10 cellular contexts compared by ENCODE assay signal in the genomic region with DNA sequence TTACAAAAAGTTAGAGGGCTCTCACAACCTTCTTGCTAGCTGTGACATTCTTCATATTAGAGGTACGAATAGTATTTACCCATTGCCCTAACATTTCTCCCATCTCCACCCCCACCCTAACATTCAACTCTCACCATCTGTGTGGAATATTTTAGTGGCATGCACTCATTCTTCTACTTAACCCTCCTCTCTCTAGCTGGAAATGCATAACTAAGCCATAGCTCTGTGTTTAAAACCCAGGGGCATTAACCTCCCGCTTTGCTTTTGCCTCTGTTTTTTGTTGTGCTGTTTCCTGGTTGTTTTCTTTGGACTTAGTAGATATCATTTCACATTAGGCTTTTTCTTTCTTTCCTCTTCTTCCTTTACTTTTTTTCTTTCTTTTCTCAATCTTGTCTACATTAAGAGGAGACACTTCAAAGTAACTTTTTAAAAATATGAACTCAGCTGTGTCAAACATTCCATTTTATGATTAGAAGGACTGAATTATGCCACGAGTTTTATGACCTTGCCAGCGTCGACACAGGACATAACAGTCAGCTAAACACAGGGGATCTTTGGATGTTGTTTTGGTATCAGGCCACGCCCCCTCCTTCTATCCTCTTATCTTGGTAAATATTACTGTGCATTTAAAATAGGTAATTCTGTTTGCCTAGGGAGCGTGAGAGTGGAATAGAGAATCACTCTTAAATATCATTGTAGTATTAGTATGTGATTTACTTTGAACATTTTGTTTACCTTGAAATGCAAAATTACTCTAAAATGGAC.
DNase-seq lines count a peak whose midpoint lies in the region; ATAC-seq, FAIRE-seq and TF ChIP-seq lines count a peak whose summit lies in the region.
"Had no signal": no experiment of that assay in that cellular context is flagged by ENCODE, and none has a peak within 500 bp of the region (broad histone marks: within the 10 kb centered on the region; RNA-seq: fewer than 3 reads in every experiment).

No MANE protein-coding gene starts in this region.

- H3K27ac ChIP-seq in HepG2 (ENCODE audit: extremely low read length, insufficient read depth, low read length) (no peak overlapping the region), tibial artery (peak overlapping the region; percentile 13 to 30)

- peak overlapping the region; percentile 38 for H3K4me3 ChIP-seq in astrocyte of the cerebellum (ENCODE audit: low read depth, low read length)
- no peak overlapping the region for H3K4me3 ChIP-seq in HepG2 (replicated peaks in 1 of 3; ENCODE audit: insufficient read depth in 1 of 3, low read depth in 2 of 3, low read length in 3 of 3)
- H3K4me3 ChIP-seq in tibial artery, result peak overlapping the region; percentile 8 to 9

- H4K20me1 ChIP-seq in HepG2 (ENCODE audit: insufficient read depth, low read length), result no peaks in the 10 kb centered on the region

- H2AFZ ChIP-seq in HepG2 (ENCODE audit: low read length), result no peak overlapping the region

- TF ChIP-seq EP300 in HepG2 (IDR thresholded peaks at IDR 0.05; ENCODE audit: low read depth in 2 of 2, low read length in 2 of 2), result no peak
- no peak for TF ChIP-seq EP300 in HepG2 (CRISPR knock-in tag; IDR thresholded peaks at IDR 0.05; ENCODE audit: borderline replicate concordance)

- TF ChIP-seq CTCF in astrocyte of the cerebellum (IDR thresholded peaks at IDR 0.05; ENCODE audit: low read depth, low read length, missing control alignments), result no peak
- TF ChIP-seq CTCF in HepG2 (CRISPR knock-in tag; IDR thresholded peaks at IDR 0.05), result no peak
- TF ChIP-seq CTCF in tibial artery (IDR thresholded peaks at IDR 0.05), result no peak
- no peak for TF ChIP-seq CTCF in natural killer cell (IDR thresholded peaks at IDR 0.05)

- no peaks in the 10 kb centered on the region for H3K36me3 ChIP-seq in HepG2 (replicated peaks in 1 of 2; ENCODE audit: control insufficient read depth in 1 of 2, insufficient read depth in 2 of 2, low read length in 2 of 2)
- no peaks in the 10 kb centered on the region for H3K36me3 ChIP-seq in tibial artery

- no peaks in the 10 kb centered on the region for H3K79me2 ChIP-seq in HepG2 (ENCODE audit: insufficient read depth, low read length)

- no peak for TF ChIP-seq POLR2A in HepG2 (IDR thresholded peaks at IDR 0.05; ENCODE audit: insufficient read depth in 1 of 2, low read depth in 2 of 2, low read length in 2 of 2)

- ATAC-seq in HepG2 (no peak), natural killer cell (no peak), GM18868 (IDR thresholded peaks at IDR 0.05; ENCODE audit: unreplicated experiment) (no peak)
- ATAC-seq: naive thymus-derived CD4-positive, alpha-beta T cell had no signal

- H3K4me2 ChIP-seq in HepG2 (ENCODE audit: low read depth, low read length), result peak overlapping the region; percentile 22; the same call in 1 of the 2 replicates

- DNase-seq in LHCN-M2 (ENCODE audit: low read depth) (peak; percentile 29), astrocyte of the cerebellum (ENCODE audit: low read depth) (peak; percentile 5), HepG2 (ENCODE audit: low spot score) (peak; percentile 23), tibial artery (no peak), natural killer cell (no peak), T-helper 2 cell (no peak)
- DNase-seq: activated CD4-positive, alpha-beta T cell treated with anti-CD3 and anti-CD28 coated beads, Interleukin-2, amount 50 U/mL, for 1 hour; naive thymus-derived CD4-positive, alpha-beta T cell had no signal

- intact Hi-C loops in HepG2 (cut with micrococcal nuclease; ENCODE audit: unreplicated experiment) (no loop called here), tibial artery (cut with DNase I; ENCODE audit: low total_unique reads) (no loop called here), natural killer cell (cut with micrococcal nuclease) (no loop called here)

- no peak overlapping the region for H3K4me3 Mint-ChIP-seq in natural killer cell
- H3K4me3 Mint-ChIP-seq: dendritic cell treated with granulocyte-macrophage colony-stimulating factor and Interleukin-4, amounts not matched to agents 40 ng/mL and 50 ng/mL, for 4 days; naive thymus-derived CD4-positive, alpha-beta T cell had no signal

- FAIRE-seq in HepG2 (lab: Jason Lieb, UNC), result no peak

- in situ Hi-C loops in astrocyte of the cerebellum (cut with HindIII; ENCODE audit: low sequenced_read_pairs) (no loop called here), HepG2 (cut with HindIII; ENCODE audit: extremely low pct_ligation_motif_present, low pct_unique_long_range_greater_than_20kb) (no loop called here)

- no TSS peak for BruUV-seq in HepG2 (replicated peaks; lab: Mats Ljungman, UMichigan)

- no peak overlapping the region for H3K27ac Mint-ChIP-seq in natural killer cell
- H3K27ac Mint-ChIP-seq: dendritic cell treated with granulocyte-macrophage colony-stimulating factor and Interleukin-4, amounts not matched to agents 40 ng/mL and 50 ng/mL, for 4 days; naive thymus-derived CD4-positive, alpha-beta T cell had no signal

- no peak overlapping the region for H3K9ac ChIP-seq in HepG2 (ENCODE audit: insufficient read depth, low read depth, low read length)

- no peaks in the 10 kb centered on the region for H3K9me3 Mint-ChIP-seq in natural killer cell
- H3K9me3 Mint-ChIP-seq: dendritic cell treated with granulocyte-macrophage colony-stimulating factor and Interleukin-4, amounts not matched to agents 40 ng/mL and 50 ng/mL, for 4 days; naive thymus-derived CD4-positive, alpha-beta T cell had no signal

- no peaks in the 10 kb centered on the region for H3K9me3 ChIP-seq in HepG2 (ENCODE audit: low read length)
- no peaks in the 10 kb centered on the region for H3K9me3 ChIP-seq in tibial artery

- peaks cover 25% of the 10 kb centered on the region for H3K4me1 ChIP-seq in HepG2 (ENCODE audit: insufficient read depth, low read length)
- H3K4me1 ChIP-seq in tibial artery, result peaks cover 0 to 22% (median 11%) of the 10 kb centered on the region in 4 donors

- CTCF ChIA-PET in HepG2 (lab: Yijun Ruan, JAX; ENCODE audit: low intra/inter-chr PET ratio, low total read pairs), result no interaction called here

- peaks cover 7 to 8% of the 10 kb centered on the region in 2 donors for H3K27me3 Mint-ChIP-seq in natural killer cell (ENCODE audit: low read depth in 2 of 2)
- H3K27me3 Mint-ChIP-seq: dendritic cell treated with granulocyte-macrophage colony-stimulating factor and Interleukin-4, amounts not matched to agents 40 ng/mL and 50 ng/mL, for 4 days had no signal

- POLR2A ChIA-PET in HepG2 (lab: Yijun Ruan, JAX), result interaction anchor here (1.5 kb wide), 1 partner anchor 184 kb away, joined by 4 read pairs; no protein-coding TSS in a partner anchor

- H3K4me1 Mint-ChIP-seq in natural killer cell, result no peaks in the 10 kb centered on the region
- H3K4me1 Mint-ChIP-seq: naive thymus-derived CD4-positive, alpha-beta T cell had no signal

- H3K27me3 ChIP-seq in HepG2 (ENCODE audit: control insufficient read depth in 1 of 2, insufficient read depth in 2 of 2, low read length in 2 of 2) (no peaks in the 10 kb centered on the region; a peak in 2 of 5 replicates), tibial artery (no peaks in the 10 kb centered on the region)

- TF ChIP-seq RAD21 in HepG2 (CRISPR knock-in tag; IDR thresholded peaks at IDR 0.05), result no peak

- H3K36me3 Mint-ChIP-seq in natural killer cell, result no peaks in the 10 kb centered on the region

- 3% methylated on average over 7 of the region's 7 CpGs for WGBS in HepG2 (ENCODE audit: low lambda C conversion rate)

TF ChIP-seq in HepG2, 621 proteins besides CTCF, POLR2A, EP300 and RAD21:
- TF ChIP-seq, protein P1, sequence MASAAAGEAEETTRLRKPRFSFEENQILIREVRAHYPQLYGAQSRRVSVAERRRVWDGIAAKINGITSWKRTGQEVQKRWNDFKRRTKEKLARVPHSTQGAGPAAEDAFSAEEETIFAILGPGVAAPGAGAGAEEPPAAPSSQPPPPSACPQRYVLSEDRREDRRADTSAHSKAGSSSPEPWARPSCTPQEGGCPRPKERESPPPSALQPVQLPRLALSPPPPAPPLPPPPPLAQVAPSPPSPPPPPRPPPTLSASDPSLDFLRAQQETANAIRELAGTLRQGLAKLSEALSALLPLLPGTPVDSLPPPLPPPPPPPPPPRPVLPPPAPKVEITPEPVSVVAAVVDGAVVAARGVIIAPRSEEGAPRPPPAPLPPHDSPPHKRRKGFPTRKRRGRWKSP (CRISPR knock-in tag; IDR thresholded peaks at IDR 0.05), result no peak
- TF ChIP-seq, protein P2, sequence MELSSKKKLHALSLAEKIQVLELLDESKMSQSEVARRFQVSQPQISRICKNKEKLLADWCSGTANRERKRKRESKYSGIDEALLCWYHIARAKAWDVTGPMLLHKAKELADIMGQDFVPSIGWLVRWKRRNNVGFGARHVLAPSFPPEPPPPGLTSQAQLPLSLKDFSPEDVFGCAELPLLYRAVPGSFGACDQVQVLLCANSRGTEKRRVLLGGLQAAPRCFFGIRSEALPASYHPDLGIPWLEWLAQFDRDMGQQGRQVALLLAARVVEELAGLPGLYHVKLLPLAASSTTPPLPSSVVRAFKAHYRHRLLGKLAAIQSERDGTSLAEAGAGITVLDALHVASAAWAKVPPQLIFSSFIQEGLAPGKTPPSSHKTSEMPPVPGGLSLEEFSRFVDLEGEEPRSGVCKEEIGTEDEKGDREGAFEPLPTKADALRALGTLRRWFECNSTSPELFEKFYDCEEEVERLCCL (CRISPR knock-in tag; IDR thresholded peaks at IDR 0.05; ENCODE audit: borderline replicate concordance), result no peak
- TF ChIP-seq FOXP1 (IDR thresholded peaks at IDR 0.05) (no peak), FOXP1 (CRISPR knock-in tag; IDR thresholded peaks at IDR 0.05) (0 out of 2 replicates have a peak, but pooled peaks have one; percentile 9), NCOA2 (CRISPR knock-in tag; IDR thresholded peaks at IDR 0.05) (no peak), MBD4 (IDR thresholded peaks at IDR 0.05; ENCODE audit: borderline replicate concordance, low read length) (no peak)
- TF ChIP-seq, protein P3, sequence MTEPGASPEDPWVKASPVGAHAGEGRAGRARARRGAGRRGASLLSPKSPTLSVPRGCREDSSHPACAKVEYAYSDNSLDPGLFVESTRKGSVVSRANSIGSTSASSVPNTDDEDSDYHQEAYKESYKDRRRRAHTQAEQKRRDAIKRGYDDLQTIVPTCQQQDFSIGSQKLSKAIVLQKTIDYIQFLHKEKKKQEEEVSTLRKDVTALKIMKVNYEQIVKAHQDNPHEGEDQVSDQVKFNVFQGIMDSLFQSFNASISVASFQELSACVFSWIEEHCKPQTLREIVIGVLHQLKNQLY (CRISPR knock-in tag; IDR thresholded peaks at IDR 0.05), result no peak

Comparison
In these comparisons a context has a peak if more than half of its experiments do, and no peak if none do; other contexts are left out.
1. DNase-seq: peak in LHCN-M2 (single experiment), astrocyte of the cerebellum (single experiment) and HepG2 (single experiment); none in tibial artery (0 of 2), natural killer cell (single experiment) and T-helper 2 cell (0 of 5).
2. H3K4me3 ChIP-seq: peak in astrocyte of the cerebellum (single experiment) and tibial artery (2 of 2); none in HepG2 (0 of 3).